Comparison of ENCODE assay signal across 8 cellular contexts in the genomic region with DNA sequence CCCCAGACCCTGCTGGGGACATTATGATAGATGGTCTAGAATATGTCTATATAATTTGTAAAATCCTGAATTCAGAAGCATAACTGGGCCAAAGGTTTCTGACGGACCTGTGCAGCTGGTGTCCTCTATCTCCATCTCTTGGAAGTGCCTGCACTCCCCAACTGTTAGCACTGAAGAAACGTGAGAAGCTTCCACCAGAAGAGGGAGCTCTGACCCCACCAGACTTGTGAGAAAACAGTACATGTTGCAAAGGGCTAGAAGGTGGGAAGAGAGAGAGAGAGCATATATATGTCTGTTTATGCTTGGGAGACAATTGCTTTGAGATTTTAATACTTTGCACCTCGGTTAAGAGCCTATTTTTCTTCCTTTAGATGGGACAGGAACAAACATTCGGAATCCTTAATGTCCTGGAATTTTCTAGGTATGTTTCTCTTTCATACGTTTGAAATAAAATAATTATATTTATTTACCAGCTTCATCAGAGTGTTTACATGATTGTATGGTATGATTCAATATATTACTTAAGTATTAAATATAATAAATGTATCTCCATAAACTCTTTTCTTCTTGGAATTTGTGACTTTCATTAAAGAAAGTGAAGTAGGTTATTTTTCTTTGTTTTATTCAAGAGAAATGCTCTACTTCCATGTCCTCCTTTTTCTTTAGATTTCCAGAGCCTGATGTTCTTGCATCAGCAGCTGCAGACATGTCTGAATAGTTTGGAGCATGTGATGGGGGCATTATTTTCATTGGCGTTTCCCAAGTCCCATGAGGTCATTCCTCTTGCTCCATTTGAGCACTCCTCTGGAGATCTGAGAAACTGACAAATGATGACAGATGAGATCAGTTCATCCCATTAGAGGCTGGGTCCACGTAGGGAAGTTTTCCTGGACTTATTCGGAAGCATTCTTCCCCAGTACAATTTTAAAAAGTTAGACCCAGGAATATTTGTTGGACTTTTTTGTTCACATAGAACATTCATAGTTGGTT.
DNase-seq lines count a peak whose midpoint lies in the region; ATAC-seq and TF ChIP-seq lines count a peak whose summit lies in the region.

No MANE protein-coding gene starts in this region.

- in situ Hi-C loops in gastrocnemius medialis (cut with MboI; ENCODE audit: low sequenced_read_pairs in 4 of 4) = loop anchor here (5.0 kb wide), 2 partner anchors 488 to 493 kb away; no protein-coding TSS in a partner anchor

- no peak overlapping the region for H3K27ac ChIP-seq in right cardiac atrium (ENCODE audit: low read length)
- H3K27ac ChIP-seq in gastrocnemius medialis = no peak overlapping the region

- 15% methylated on average over 8 of the region's 8 CpGs for WGBS in right cardiac atrium

- no peaks in the 10 kb centered on the region for H3K36me3 ChIP-seq in gastrocnemius medialis

- H3K27me3 ChIP-seq in right cardiac atrium (ENCODE audit: control insufficient read depth, insufficient read depth) (peaks cover 3% of the 10 kb centered on the region), gastrocnemius medialis (peaks cover 0 to 2% (median 0%) of the 10 kb centered on the region in 3 donors)

- DNase-seq in DMS79 (lab: John Stamatoyannopoulos, UW) (peak; percentile 70), HFF-Myc (ENCODE audit: extremely low read depth, low read depth) (peak; percentile 64), NCI-H187 treated with DMSO at 0.1 percent for 48 hours (lab: John Stamatoyannopoulos, UW) (peak; percentile 33), T-helper 1 cell (peak; percentile 17 to 66 (median 45)), amygdala (lab: John Stamatoyannopoulos, UW) (peak in 55 of 56 donors; percentile 2 to 95 (median 67)), right cardiac atrium (peak; percentile 71 to 74 (median 72)), gastrocnemius medialis (peak; percentile 42 to 72), mesenteric fat pad (ENCODE audit: low spot score) (no peak)

- H3K4me3 ChIP-seq in HFF-Myc (replicated peaks; ENCODE audit: low read depth, low read length) (no peak overlapping the region), right cardiac atrium (ENCODE audit: low read length) (no peak overlapping the region), gastrocnemius medialis (no peak overlapping the region)

- intact Hi-C loops in right cardiac atrium (cut with DNase I) = loop anchor here in 3 of 4 donors (5.0 kb wide), 2 partner anchors 488 to 498 kb away; no protein-coding TSS in a partner anchor
- intact Hi-C loops in gastrocnemius medialis (cut with DNase I; ENCODE audit: low total_unique reads) = loop anchor here (2.0 to 10.0 kb wide), 2 partner anchors 140 to 488 kb away; no protein-coding TSS in a partner anchor

- no peak for TF ChIP-seq POLR2A in gastrocnemius medialis (IDR thresholded peaks at IDR 0.05)

- peak; percentile 84 for TF ChIP-seq CTCF in HFF-Myc (IDR thresholded peaks at IDR 0.05; ENCODE audit: low read depth, low read length, missing control alignments)
- peak; percentile 67 to 87 (median 78) for TF ChIP-seq CTCF in gastrocnemius medialis (IDR thresholded peaks at IDR 0.05 in 4 of 5, conservative IDR thresholded peaks at IDR 0.05 in 1 of 5)

- H3K9me3 ChIP-seq in right cardiac atrium (ENCODE audit: control insufficient read depth, low read length) = no peaks in the 10 kb centered on the region
- H3K9me3 ChIP-seq in gastrocnemius medialis = no peaks in the 10 kb centered on the region

- peak; percentile 88 to 89 for ATAC-seq in right cardiac atrium
- peak; percentile 94 to 97 for ATAC-seq in gastrocnemius medialis

- H3K4me1 ChIP-seq in right cardiac atrium (ENCODE audit: control insufficient read depth, insufficient read depth, low read length) (no peaks in the 10 kb centered on the region), gastrocnemius medialis (no peaks in the 10 kb centered on the region)
